ENCODE assay signal across 4 cellular contexts in the genomic region with DNA sequence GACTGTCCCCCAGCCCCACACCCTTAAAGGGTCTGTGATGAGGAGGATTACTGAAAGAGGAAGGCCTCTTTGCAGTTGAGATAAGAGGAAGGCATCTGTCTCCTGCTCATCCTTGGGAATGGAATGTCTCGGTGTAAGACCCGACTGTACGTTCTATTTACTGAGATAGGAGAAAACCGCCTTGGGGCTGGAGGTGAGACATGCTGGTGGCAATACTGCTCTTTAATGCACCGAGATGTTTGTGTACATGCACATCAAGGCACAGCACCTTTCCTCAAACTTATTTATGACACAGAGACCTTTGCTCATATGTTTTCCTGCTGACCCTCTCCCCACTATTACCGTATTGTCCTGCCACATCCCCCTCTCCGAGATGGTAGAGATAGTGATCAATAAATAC. TPM values are rescaled to one million over a fixed set of nuclear protein-coding genes. Genes with fewer than 3 reads are reported as not detected.
"Had no signal": no experiment of that assay in that cellular context is flagged by ENCODE, and none has a peak within 500 bp of the region (broad histone marks: within the 10 kb centered on the region; RNA-seq: fewer than 3 reads in every experiment).

No MANE protein-coding gene starts in this region.

RNA-seq across cellular contexts. Expression of gene CFAP126, which starts 45.4 kb away (rescaled TPM):
- total RNA-seq: HT-29, HT1080, IMR-90 had no signal
- polyA plus RNA-seq: IgD-negative memory B cell, IMR-90 had no signal
